In genomic region chr3:194475138-194475932, GRCh38 we compare ENCODE assay signal across 21 cellular contexts. TPM values are rescaled to one million over a fixed set of nuclear protein-coding genes. Genes with fewer than 3 reads are reported as not detected.
DNase-seq lines count a peak whose midpoint lies in the region; ATAC-seq, FAIRE-seq and TF ChIP-seq lines count a peak whose summit lies in the region.
"Had no signal": no experiment of that assay in that cellular context is flagged by ENCODE, and none has a peak within 500 bp of the region (broad histone marks: within the 10 kb centered on the region; RNA-seq: fewer than 3 reads in every experiment).

No MANE protein-coding gene starts in this region.

- H3K36me3 Mint-ChIP-seq in CD4-positive, alpha-beta T cell (ENCODE audit: low read depth) = no peaks in the 10 kb centered on the region
- H3K36me3 Mint-ChIP-seq in activated T-helper 17 cell treated with anti-CD3 and anti-CD28 coated beads, Interleukin-2, amount 50 U/mL, for 72 hours (ENCODE audit: low read depth) = peaks cover 49% of the 10 kb centered on the region
- peaks cover 10% of the 10 kb centered on the region for H3K36me3 Mint-ChIP-seq in activated CD4-positive, alpha-beta memory T cell treated with anti-CD3 and anti-CD28 coated beads, Interleukin-2, amount 10 ng/mL, durations not matched to agents 7 days and 5 days (ENCODE audit: low read depth)
- H3K36me3 Mint-ChIP-seq: CD8-positive, alpha-beta memory T cell had no signal

- no peak overlapping the region for H3K27ac ChIP-seq in CD4-positive, alpha-beta T cell (ENCODE audit: low read depth, low read length)
- H3K27ac ChIP-seq: body of pancreas, stomach had no signal

- peak overlapping the region; percentile 13 for H3K27ac Mint-ChIP-seq in CD4-positive, alpha-beta T cell
- H3K27ac Mint-ChIP-seq in activated T-helper 17 cell treated with anti-CD3 and anti-CD28 coated beads, Interleukin-2, amount 50 U/mL, for 72 hours = no peak overlapping the region
- no peak overlapping the region for H3K27ac Mint-ChIP-seq in activated CD4-positive, alpha-beta memory T cell treated with anti-CD3 and anti-CD28 coated beads, Interleukin-2, amount 10 ng/mL, durations not matched to agents 7 days and 5 days
- H3K27ac Mint-ChIP-seq: T-helper 2 cell treated with Interferon-gamma antibody and Interleukin-4, amounts not matched to agents 5 μg/mL and 100 μg/mL, for 36 hours had no signal

- TF ChIP-seq POLR2A in H54 (IDR thresholded peaks at IDR 0.05; ENCODE audit: low read depth, low read length) = no peak

- TF ChIP-seq CTCF in CD4-positive, alpha-beta T cell (IDR thresholded peaks at IDR 0.05) = no peak
- TF ChIP-seq CTCF in mucosa of descending colon (IDR thresholded peaks at IDR 0.05) = no peak

- FAIRE-seq in H54 (lab: Jason Lieb, UNC) = peak; percentile 11
- FAIRE-seq: frontal cortex had no signal

- CTCF ChIA-PET in CD4-positive, alpha-beta T cell (lab: Charles Lee) = interaction anchor here (0.6 kb wide), 1 partner anchor 21 kb away, joined by 3 read pairs; no protein-coding TSS in a partner anchor
- CTCF ChIA-PET in activated CD4-positive, alpha-beta memory T cell treated with anti-CD3 and anti-CD28 coated beads, Interleukin-2, amount 10 ng/mL, durations not matched to agents 7 days and 5 days (lab: Charles Lee) = interaction anchor here (1.7 to 4.3 kb wide), 2 partner anchors 69 to 100 kb away, joined by 5 to 20 read pairs; no protein-coding TSS in a partner anchor

- H3K4me3 Mint-ChIP-seq in CD4-positive, alpha-beta T cell = no peak overlapping the region
- no peak overlapping the region for H3K4me3 Mint-ChIP-seq in activated T-helper 17 cell treated with anti-CD3 and anti-CD28 coated beads, Interleukin-2, amount 50 U/mL, for 72 hours
- H3K4me3 Mint-ChIP-seq in activated CD4-positive, alpha-beta memory T cell treated with anti-CD3 and anti-CD28 coated beads, Interleukin-2, amount 10 ng/mL, durations not matched to agents 7 days and 5 days = no peak overlapping the region
- H3K4me3 Mint-ChIP-seq: CD8-positive, alpha-beta memory T cell; neural crest cell; T-helper 2 cell treated with Interferon-gamma antibody and Interleukin-4, amounts not matched to agents 5 μg/mL and 100 μg/mL, for 36 hours had no signal

- no peaks in the 10 kb centered on the region for H3K9me3 Mint-ChIP-seq in CD4-positive, alpha-beta T cell
- no peaks in the 10 kb centered on the region for H3K9me3 Mint-ChIP-seq in activated T-helper 17 cell treated with anti-CD3 and anti-CD28 coated beads, Interleukin-2, amount 50 U/mL, for 72 hours
- no peaks in the 10 kb centered on the region for H3K9me3 Mint-ChIP-seq in activated CD4-positive, alpha-beta memory T cell treated with anti-CD3 and anti-CD28 coated beads, Interleukin-2, amount 10 ng/mL, durations not matched to agents 7 days and 5 days
- H3K9me3 Mint-ChIP-seq: CD8-positive, alpha-beta memory T cell; neural crest cell; T-helper 2 cell treated with Interferon-gamma antibody and Interleukin-4, amounts not matched to agents 5 μg/mL and 100 μg/mL, for 36 hours had no signal

- no peaks in the 10 kb centered on the region for H3K27me3 Mint-ChIP-seq in CD4-positive, alpha-beta T cell
- no peaks in the 10 kb centered on the region for H3K27me3 Mint-ChIP-seq in activated T-helper 17 cell treated with anti-CD3 and anti-CD28 coated beads, Interleukin-2, amount 50 U/mL, for 72 hours
- H3K27me3 Mint-ChIP-seq in activated CD4-positive, alpha-beta memory T cell treated with anti-CD3 and anti-CD28 coated beads, Interleukin-2, amount 10 ng/mL, durations not matched to agents 7 days and 5 days = no peaks in the 10 kb centered on the region
- H3K27me3 Mint-ChIP-seq: CD8-positive, alpha-beta memory T cell had no signal

- no peak overlapping the region for H3K4me3 ChIP-seq in mucosa of descending colon
- H3K4me3 ChIP-seq: body of pancreas, hepatocyte, stomach, tibial nerve had no signal

- H3K36me3 ChIP-seq in mucosa of descending colon (ENCODE audit: low read depth) = no peaks in the 10 kb centered on the region
- H3K36me3 ChIP-seq: tibial nerve had no signal

- no peaks in the 10 kb centered on the region for H3K27me3 ChIP-seq in CD4-positive, alpha-beta T cell (ENCODE audit: control insufficient read depth, insufficient read depth, low read length)
- H3K27me3 ChIP-seq: body of pancreas, hepatocyte, stomach, tibial nerve had no signal

- DNase-seq in CD4-positive, alpha-beta T cell = no peak
- no peak for DNase-seq in H54 (ENCODE audit: insufficient read length, low spot score)
- no peak for DNase-seq in mucosa of descending colon
- no peak for DNase-seq in activated CD4-positive, alpha-beta memory T cell treated with anti-CD3 and anti-CD28 coated beads, Interleukin-2, amount 10 ng/mL, durations not matched to agents 7 days and 5 days
- DNase-seq in NCI-H446 treated with DMSO at 0.1 percent for 48 hours (lab: John Stamatoyannopoulos, UW) = no peak
- DNase-seq: activated CD4-positive, alpha-beta T cell treated with anti-CD3 and anti-CD28 coated beads for 48 hours; CD8-positive, alpha-beta memory T cell; effector CD8-positive, alpha-beta T cell; KG1; NCI-H2171 treated with DMSO at 0.1 percent for 48 hours; RPMI8226; stomach had no signal

- intact Hi-C loops in CD4-positive, alpha-beta T cell (cut with DNase I, micrococcal nuclease) = no loop called here
- intact Hi-C loops in mucosa of descending colon (cut with DNase I, micrococcal nuclease) = loop anchor here in 1 of 2 donors (5.0 kb wide), 1 partner anchor 112 kb away; no protein-coding TSS in a partner anchor

- POLR2A ChIA-PET in CD4-positive, alpha-beta T cell (lab: Charles Lee) = interaction anchor here (0.7 to 1.5 kb wide), 2 partner anchors 10 to 109 kb away, joined by 5 read pairs; no protein-coding TSS in a partner anchor
- POLR2A ChIA-PET in activated CD4-positive, alpha-beta memory T cell treated with anti-CD3 and anti-CD28 coated beads, Interleukin-2, amount 10 ng/mL, durations not matched to agents 7 days and 5 days (lab: Charles Lee) = interaction anchor here (2.5 kb wide), 1 partner anchor 10 kb away, joined by 14 read pairs; the partner anchor contains the start of gene ATP13A3

- H3K4me1 ChIP-seq in mucosa of descending colon (ENCODE audit: low read depth) = peaks cover 15% of the 10 kb centered on the region

- no peak for ATAC-seq in CD4-positive, alpha-beta T cell (ENCODE audit: poor library complexity)
- ATAC-seq in activated T-helper 17 cell treated with anti-CD3 and anti-CD28 coated beads, Interleukin-2, amount 50 U/mL, for 72 hours (replicated peaks) = peak; percentile 70
- ATAC-seq in mucosa of descending colon (peak; percentile 66), GM19035 (IDR thresholded peaks at IDR 0.05; ENCODE audit: unreplicated experiment) (no peak)
- ATAC-seq: body of pancreas, sciatic nerve had no signal

- no peaks in the 10 kb centered on the region for H3K9me3 ChIP-seq in CD4-positive, alpha-beta T cell (ENCODE audit: control insufficient read depth, low read length)
- H3K9me3 ChIP-seq in mucosa of descending colon = no peaks in the 10 kb centered on the region
- H3K9me3 ChIP-seq: body of pancreas, stomach, tibial nerve had no signal

- H3K4me1 Mint-ChIP-seq in CD4-positive, alpha-beta T cell (ENCODE audit: low read depth) = peaks cover 18% of the 10 kb centered on the region
- H3K4me1 Mint-ChIP-seq in activated T-helper 17 cell treated with anti-CD3 and anti-CD28 coated beads, Interleukin-2, amount 50 U/mL, for 72 hours = peaks cover 16% of the 10 kb centered on the region
- peaks cover 13% of the 10 kb centered on the region for H3K4me1 Mint-ChIP-seq in activated CD4-positive, alpha-beta memory T cell treated with anti-CD3 and anti-CD28 coated beads, Interleukin-2, amount 10 ng/mL, durations not matched to agents 7 days and 5 days

RNA-seq across cellular contexts. Expression of gene ATP13A3, which starts 11.5 kb away (rescaled TPM):
- 10 to 100 TPM; 46.5 to 52.7 TPM for total RNA-seq in CD4-positive, alpha-beta T cell
- 100 to 1,000 TPM; 121 to 126 TPM for total RNA-seq in activated T-helper 17 cell treated with anti-CD3 and anti-CD28 coated beads, Interleukin-2, amount 50 U/mL, for 72 hours
- total RNA-seq in mucosa of descending colon = 10 to 100 TPM; 76.2 to 96.1 (median 83.9) TPM
- total RNA-seq in activated CD4-positive, alpha-beta memory T cell treated with anti-CD3 and anti-CD28 coated beads, Interleukin-2, amount 10 ng/mL, durations not matched to agents 7 days and 5 days = 10 to 100 TPM; 76.8 to 77.8 TPM

Comparison
In these comparisons a context has a peak if more than half of its experiments do, and no peak if none do; other contexts are left out.
1. ATAC-seq: peak in activated T-helper 17 cell treated with anti-CD3 and anti-CD28 coated beads, Interleukin-2, amount 50 U/mL, for 72 hours (single experiment) and mucosa of descending colon (single experiment); none in CD4-positive, alpha-beta T cell (single experiment) and GM19035 (single experiment).